21 cellular contexts compared by ENCODE assay signal in genomic region chr14:81430284-81430683, GRCh38. TPM values are rescaled to one million over a fixed set of nuclear protein-coding genes. Genes with fewer than 3 reads are reported as not detected.
A peak's percentile ranks its signal among the peaks of the same experiment; 100 is the strongest.
DNase-seq lines count a peak whose midpoint lies in the region; ATAC-seq and TF ChIP-seq lines count a peak whose summit lies in the region.
"Had no signal": no experiment of that assay in that cellular context is flagged by ENCODE, and none has a peak within 500 bp of the region (broad histone marks: within the 10 kb centered on the region; RNA-seq: fewer than 3 reads in every experiment).

No MANE protein-coding gene starts in this region.

- no peak overlapping the region for H3K18ac ChIP-seq in trophoblast cell (ENCODE audit: low read length)

- peaks cover 47% of the 10 kb centered on the region for H3K79me2 ChIP-seq in mammary epithelial cell (ENCODE audit: insufficient read depth, low read length)
- peaks cover 5% of the 10 kb centered on the region for H3K79me2 ChIP-seq in trophoblast cell (ENCODE audit: control insufficient read depth, insufficient read depth, low read length, poor library complexity)

- 87% methylated on average over 4 of the region's 4 CpGs for WGBS in mammary epithelial cell (ENCODE audit: low coverage, missing lambda C conversion rate)
- WGBS in trophoblast cell (ENCODE audit: extremely low coverage, insufficient coverage, insufficient read length): no CpG with 5 or more reads among the region's 4 CpGs
- 64 to 77% methylated on average over 4 of the region's 4 CpGs for WGBS in thyroid gland, 2 donors

- no peak overlapping the region for H4K12ac ChIP-seq in trophoblast cell (ENCODE audit: low read depth, low read length)

- H4K8ac ChIP-seq in trophoblast cell (ENCODE audit: low read depth, low read length): no peak overlapping the region

- H3K79me1 ChIP-seq in trophoblast cell (ENCODE audit: low read length): no peaks in the 10 kb centered on the region

- no peaks in the 10 kb centered on the region for H4K20me1 ChIP-seq in mammary epithelial cell (ENCODE audit: insufficient read depth, low read length)
- H4K20me1 ChIP-seq: BLaER1 had no signal

- in situ Hi-C loops in mammary epithelial cell (cut with MboI; ENCODE audit: low sequenced_read_pairs in 2 of 2): no loop called here

- H3K4me1 ChIP-seq in mammary epithelial cell (ENCODE audit: insufficient read depth, low read length) (peaks cover 38% of the 10 kb centered on the region), trophoblast cell (ENCODE audit: control insufficient read depth in 1 of 2, insufficient read depth in 2 of 2, low read length in 2 of 2) (peaks cover 6 to 7% of the 10 kb centered on the region in 2 experiments), thyroid gland (peaks cover 13% of the 10 kb centered on the region in 2 donors)
- H3K4me1 ChIP-seq in CD8-positive, alpha-beta memory T cell (ENCODE audit: insufficient read depth, low read length): peaks cover 4% of the 10 kb centered on the region
- H3K4me1 ChIP-seq: BLaER1, SJSA1 had no signal

- no peak overlapping the region for H2BK12ac ChIP-seq in trophoblast cell (ENCODE audit: low read length)

- H3K4me1 Mint-ChIP-seq in MCF 10A (ENCODE audit: insufficient read depth, unreplicated experiment): peaks cover 18% of the 10 kb centered on the region
- peaks cover under 1 to 4% (median 3%) of the 10 kb centered on the region in 3 donors for H3K4me1 Mint-ChIP-seq in CD8-positive, alpha-beta memory T cell

- CTCF ChIA-PET in MCF 10A (lab: Yijun Ruan, JAX): no interaction called here
- CTCF ChIA-PET in mammary epithelial cell (lab: Charles Lee; ENCODE audit: low non-redundant PET): no interaction called here
- CTCF ChIA-PET in CD8-positive, alpha-beta memory T cell (lab: Charles Lee): interaction anchor here (0.5 kb wide), 1 partner anchor 20 kb away, joined by 4 read pairs; no protein-coding TSS in a partner anchor

- no peak for TF ChIP-seq POLR2A in thyroid gland (IDR thresholded peaks at IDR 0.05)

- H3K9me3 Mint-ChIP-seq in MCF 10A (ENCODE audit: unreplicated experiment): no peaks in the 10 kb centered on the region
- no peaks in the 10 kb centered on the region for H3K9me3 Mint-ChIP-seq in CD8-positive, alpha-beta memory T cell
- H3K9me3 Mint-ChIP-seq: IgD-negative memory B cell had no signal

- H3K27ac Mint-ChIP-seq in MCF 10A (ENCODE audit: low read depth, unreplicated experiment): peak overlapping the region; percentile 65
- H3K27ac Mint-ChIP-seq in CD8-positive, alpha-beta memory T cell: no peak overlapping the region
- H3K27ac Mint-ChIP-seq: CD4-positive, CD25-positive, alpha-beta regulatory T cell; IgD-negative memory B cell had no signal

- H3K9ac ChIP-seq in mammary epithelial cell (ENCODE audit: insufficient read depth, low read length): no peak overlapping the region
- H3K9ac ChIP-seq in trophoblast cell (ENCODE audit: low read length): no peak overlapping the region
- H3K9ac ChIP-seq: BLaER1 had no signal

- H3K27me3 Mint-ChIP-seq in MCF 10A (ENCODE audit: insufficient read depth, unreplicated experiment): no peaks in the 10 kb centered on the region
- H3K27me3 Mint-ChIP-seq in CD8-positive, alpha-beta memory T cell: peaks cover 40 to 72% of the 10 kb centered on the region in 2 donors

- BruUV-seq in MCF 10A (replicated peaks; lab: Mats Ljungman, UMichigan) (no TSS peak), mammary epithelial cell (replicated peaks; lab: Mats Ljungman, UMichigan) (no TSS peak)

- no peak overlapping the region for H3K23ac ChIP-seq in trophoblast cell (ENCODE audit: low read length)

- TF ChIP-seq CTCF in MCF 10A (IDR thresholded peaks at IDR 0.05; ENCODE audit: unreplicated experiment) (no peak), mammary epithelial cell (conservative IDR thresholded peaks at IDR 0.05 in 1 of 2, IDR thresholded peaks at IDR 0.05 in 1 of 2; ENCODE audit: extremely low read depth in 1 of 2, insufficient read depth in 1 of 2, low read depth in 1 of 2, low read length in 2 of 2) (no peak), WERI-Rb-1 (IDR thresholded peaks at IDR 0.05; ENCODE audit: low read depth, low read length) (no peak), thyroid gland (IDR thresholded peaks at IDR 0.05) (no peak)

- H3K14ac ChIP-seq in trophoblast cell (ENCODE audit: low read length): no peak overlapping the region

- H3K4me3 ChIP-seq in mammary epithelial cell (replicated peaks in 1 of 3; ENCODE audit: insufficient read depth in 1 of 3, low read depth in 2 of 3, low read length in 3 of 3): no peak overlapping the region
- peak overlapping the region; percentile 7; the same call in 1 of the 2 replicates for H3K4me3 ChIP-seq in WERI-Rb-1 (ENCODE audit: low read depth, low read length)
- no peak overlapping the region for H3K4me3 ChIP-seq in trophoblast cell (ENCODE audit: low read depth, low read length)
- H3K4me3 ChIP-seq in thyroid gland (replicated peaks in 1 of 3): no peak overlapping the region
- H3K4me3 ChIP-seq in CD8-positive, alpha-beta memory T cell (ENCODE audit: low read length): no peak overlapping the region
- H3K4me3 ChIP-seq: BLaER1, SJSA1 had no signal

- H3K27ac ChIP-seq in mammary epithelial cell (ENCODE audit: insufficient read depth, low read depth, low read length): no peak overlapping the region
- H3K27ac ChIP-seq in WERI-Rb-1: peak overlapping the region; percentile 56
- H3K27ac ChIP-seq in trophoblast cell (ENCODE audit: low read depth, low read length): no peak overlapping the region
- H3K27ac ChIP-seq in thyroid gland: no peak overlapping the region
- no peak overlapping the region for H3K27ac ChIP-seq in CD8-positive, alpha-beta memory T cell (ENCODE audit: low read depth, low read length)
- H3K27ac ChIP-seq: BLaER1, HL-60, SJSA1 had no signal

- DNase-seq in MCF 10A (ENCODE audit: unreplicated experiment) (no peak), mammary epithelial cell (no peak), WERI-Rb-1 (peak; percentile 64), trophoblast cell (no peak), thyroid gland (peak; percentile 68 to 71)
- no peak for DNase-seq in CD8-positive, alpha-beta memory T cell
- DNase-seq: CD4-positive, CD25-positive, alpha-beta regulatory T cell; GOT3; HCEC 1CT; NCI-H1436; NCI-H187; NCI-H2081 treated with DMSO at 0.1 percent for 48 hours; NCI-H345; NCI-H748 treated with DMSO at 0.1 percent for 48 hours; NK-92 treated with Interleukin-12 subunit alpha and Interleukin-12 subunit beta, amount 100 ng/mL, for 24 hours; PC-3 had no signal

- H3K36me3 Mint-ChIP-seq in MCF 10A (ENCODE audit: insufficient read depth, unreplicated experiment): no peaks in the 10 kb centered on the region
- no peaks in the 10 kb centered on the region for H3K36me3 Mint-ChIP-seq in CD8-positive, alpha-beta memory T cell
- H3K36me3 Mint-ChIP-seq: CD4-positive, CD25-positive, alpha-beta regulatory T cell had no signal

- H2AK5ac ChIP-seq in trophoblast cell (ENCODE audit: low read length): no peak overlapping the region

- ATAC-seq in GM21515 (IDR thresholded peaks at IDR 0.05; ENCODE audit: unreplicated experiment): no peak
- ATAC-seq: PC-3 had no signal

- H3K36me3 ChIP-seq in mammary epithelial cell (ENCODE audit: insufficient read depth, low read length) (peaks cover 1% of the 10 kb centered on the region), WERI-Rb-1 (peaks cover 27% of the 10 kb centered on the region), trophoblast cell (ENCODE audit: control insufficient read depth in 1 of 2, insufficient read depth in 2 of 2, low read length in 2 of 2) (no peaks in the 10 kb centered on the region), thyroid gland (no peaks in the 10 kb centered on the region)
- no peaks in the 10 kb centered on the region for H3K36me3 ChIP-seq in CD8-positive, alpha-beta memory T cell (ENCODE audit: insufficient read depth, low read length)
- H3K36me3 ChIP-seq: BLaER1, SJSA1 had no signal

- H2BK120ac ChIP-seq in trophoblast cell (ENCODE audit: insufficient read depth, low read length, poor library complexity): no peak overlapping the region

- no peak overlapping the region for H4K91ac ChIP-seq in trophoblast cell (ENCODE audit: low read depth, low read length)

- peak overlapping the region; percentile 3 for H3K4ac ChIP-seq in trophoblast cell (ENCODE audit: low read depth, low read length)

- H2AFZ ChIP-seq in mammary epithelial cell (ENCODE audit: low read depth, low read length) (no peak overlapping the region), trophoblast cell (ENCODE audit: insufficient read depth, low read length, poor library complexity) (no peak overlapping the region)

- H3K4me3 Mint-ChIP-seq in MCF 10A (ENCODE audit: unreplicated experiment): no peak overlapping the region
- H3K4me3 Mint-ChIP-seq in CD8-positive, alpha-beta memory T cell: no peak overlapping the region
- H3K4me3 Mint-ChIP-seq: CD4-positive, CD25-positive, alpha-beta regulatory T cell; IgD-negative memory B cell had no signal

- H2BK5ac ChIP-seq in trophoblast cell (ENCODE audit: low read depth, low read length, poor library complexity): no peak overlapping the region

- POLR2A ChIA-PET in MCF 10A (lab: Yijun Ruan, JAX): interaction anchor here (0.7 to 0.9 kb wide), 4 partner anchors 17 to 138 kb away, joined by 3 to 4 read pairs (median 4); no protein-coding TSS in a partner anchor
- POLR2A ChIA-PET in CD8-positive, alpha-beta memory T cell (lab: Charles Lee): no interaction called here

- H3K27me3 ChIP-seq in mammary epithelial cell (ENCODE audit: insufficient read depth, low read length) (no peaks in the 10 kb centered on the region), WERI-Rb-1 (ENCODE audit: insufficient read depth, low read depth, severe bottlenecking) (no peaks in the 10 kb centered on the region), trophoblast cell (ENCODE audit: insufficient read depth, low read length) (no peaks in the 10 kb centered on the region), thyroid gland (no peaks in the 10 kb centered on the region)
- H3K27me3 ChIP-seq in CD8-positive, alpha-beta memory T cell (ENCODE audit: insufficient read depth, low read length, poor library complexity, severe bottlenecking): peaks cover 25% of the 10 kb centered on the region

- H3K4me2 ChIP-seq in mammary epithelial cell (ENCODE audit: insufficient read depth, low read depth, low read length) (no peak overlapping the region), trophoblast cell (ENCODE audit: low read length) (no peak overlapping the region)
- H3K4me2 ChIP-seq: BLaER1 had no signal

- intact Hi-C loops in MCF 10A (cut with micrococcal nuclease) (loop anchor here (10.0 kb wide), 1 partner anchor 65 kb away; no protein-coding TSS in a partner anchor), mammary epithelial cell (cut with micrococcal nuclease) (no loop called here), thyroid gland (cut with DNase I) (no loop called here)

- dilution Hi-C loops in mammary epithelial cell (cut with HindIII; ENCODE audit: low sequenced_read_pairs): loop anchor here (10.0 kb wide), 1 partner anchor 115 kb away; no protein-coding TSS in a partner anchor

- no peaks in the 10 kb centered on the region for H3K9me3 ChIP-seq in mammary epithelial cell (replicated peaks; ENCODE audit: insufficient read depth, low read length)
- no peaks in the 10 kb centered on the region for H3K9me3 ChIP-seq in WERI-Rb-1 (ENCODE audit: severe bottlenecking)
- H3K9me3 ChIP-seq in trophoblast cell (ENCODE audit: insufficient read depth, low read depth, low read length): no peaks in the 10 kb centered on the region
- H3K9me3 ChIP-seq in thyroid gland: no peaks in the 10 kb centered on the region
- H3K9me3 ChIP-seq in CD8-positive, alpha-beta memory T cell (ENCODE audit: low read length): no peaks in the 10 kb centered on the region
- H3K9me3 ChIP-seq: SJSA1 had no signal

RNA-seq across cellular contexts. Expression of gene STON2, which starts 30.2 kb away (rescaled TPM):
- total RNA-seq in MCF 10A (2022) (20.9 and 23.5 TPM in 2 replicates), mammary epithelial cell (100 to 1,000 TPM; 125 to 327 TPM), thyroid gland (100 to 1,000 TPM in 2 of 4 donors, 10 to 100 TPM in 2; 69.8 to 202 (median 97.0) TPM)
- 54.2 TPM for polyA plus RNA-seq in mammary epithelial cell
- 171 TPM for polyA minus RNA-seq in mammary epithelial cell
- polyA plus RNA-seq in trophoblast cell (2013): 20.0 and 21.6 TPM in 2 replicates
- total RNA-seq in CD8-positive, alpha-beta memory T cell: under 1 TPM in 1 of 2 experiments, not detected in 1; 0.22 TPM
- polyA plus RNA-seq in CD8-positive, alpha-beta memory T cell: not detected
- polyA plus RNA-seq: CD4-positive, CD25-positive, alpha-beta regulatory T cell had no signal

Comparison
In these comparisons a context has a peak if more than half of its experiments do, and no peak if none do; other contexts are left out.
1. DNase-seq: peak in WERI-Rb-1 (single experiment) and thyroid gland (2 of 2); none in MCF 10A (single experiment), mammary epithelial cell (single experiment), trophoblast cell (0 of 2) and CD8-positive, alpha-beta memory T cell (0 of 5).
2. RNA of gene STON2, which starts 30.2 kb away (total RNA-seq): 125 to 327 TPM in mammary epithelial cell, 69.8 to 202 TPM in thyroid gland and 20.9 to 23.5 TPM in MCF 10A; 0.22 TPM in CD8-positive, alpha-beta memory T cell; every median in the first group is over 10 times any median in the second.